Comparison of ENCODE assay signal across 8 cellular contexts in the genomic region with DNA sequence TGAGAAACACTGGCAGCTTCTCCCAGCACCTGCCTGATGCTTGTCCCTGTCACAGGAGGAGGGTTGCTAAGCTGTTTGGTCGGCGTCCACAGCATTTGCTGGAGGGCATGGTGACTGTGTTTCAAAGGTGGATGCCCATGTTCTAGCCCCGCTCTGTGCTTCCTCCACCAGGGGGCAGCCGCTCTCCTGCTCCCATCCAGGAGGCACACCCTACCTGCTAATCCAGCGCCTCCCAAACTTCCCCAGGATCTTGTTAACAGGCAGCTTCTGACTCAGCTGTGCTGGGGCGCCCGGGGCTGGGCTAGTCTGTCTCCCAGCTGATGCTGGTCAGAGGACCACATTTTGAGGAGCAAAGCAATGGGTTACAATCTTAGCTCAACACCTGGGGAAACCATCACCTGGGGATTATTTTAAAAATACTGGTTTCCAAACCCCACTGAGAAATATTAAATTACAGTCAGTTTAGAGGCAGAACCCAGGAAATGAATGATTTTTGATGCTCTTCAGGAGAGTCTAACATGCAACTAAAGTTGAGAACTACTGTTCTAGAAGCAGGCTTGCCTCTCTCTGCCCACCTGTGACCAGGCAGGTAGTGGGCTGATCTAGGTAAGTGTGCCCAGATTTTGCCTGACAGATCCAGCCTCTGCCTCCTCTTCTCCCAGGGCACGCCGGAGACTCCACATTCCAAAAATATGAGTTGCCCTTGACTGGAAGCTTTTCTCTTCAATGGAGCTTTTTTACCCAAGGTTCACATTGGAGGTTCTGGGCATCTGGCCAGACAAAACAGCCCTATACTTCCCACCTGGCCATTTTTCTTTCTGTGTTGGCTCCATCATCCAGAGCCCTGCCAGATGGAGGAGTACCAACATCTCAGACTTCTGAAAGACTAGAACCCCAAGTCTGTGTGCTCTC.
DNase-seq lines count a peak whose midpoint lies in the region; TF ChIP-seq lines count a peak whose summit lies in the region.
"Had no signal": no experiment of that assay in that cellular context is flagged by ENCODE, and none has a peak within 500 bp of the region (broad histone marks: within the 10 kb centered on the region; RNA-seq: fewer than 3 reads in every experiment).

No MANE protein-coding gene starts in this region.

- no peaks in the 10 kb centered on the region for H3K4me1 ChIP-seq in colonic mucosa

- H3K27me3 Mint-ChIP-seq in nephron progenitor cell (ENCODE audit: low read depth, poor library complexity) = peaks cover 57% of the 10 kb centered on the region

- H3K27ac ChIP-seq in colonic mucosa = no peak overlapping the region

- no peak overlapping the region for H3K27ac Mint-ChIP-seq in nephron progenitor cell
- H3K27ac Mint-ChIP-seq: naive B cell had no signal

- DNase-seq in GM03348 (ENCODE audit: low spot score) (peak; percentile 62), KBM-7 (peak; percentile 45), SW480 (ENCODE audit: low spot score) (peak; percentile 73), colonic mucosa (peak; percentile 77), nephron progenitor cell (peak; percentile 75), pons (ENCODE audit: low spot score) (no peak), amygdala (lab: John Stamatoyannopoulos, UW) (no peak)
- DNase-seq: naive B cell had no signal

- H3K9ac ChIP-seq in colonic mucosa (ENCODE audit: low read depth in 2 of 2, low read length in 2 of 2) = no peak overlapping the region

- in situ Hi-C loops in KBM-7 (cut with MboI; ENCODE audit: low pct_unique_long_range_greater_than_20kb, low sequenced_read_pairs) = loop anchor here (10.0 to 25.0 kb wide), 3 partner anchors 391 to 536 kb away; partner anchors contain the start of genes HMX2 and HMX3

- TF ChIP-seq CTCF in colonic mucosa (IDR thresholded peaks at IDR 0.05) (peak; percentile 69), nephron progenitor cell (IDR thresholded peaks at IDR 0.05) (peak; percentile 69)

- H3K27me3 ChIP-seq in colonic mucosa = no peaks in the 10 kb centered on the region

- no peaks in the 10 kb centered on the region for H3K9me3 ChIP-seq in colonic mucosa

- intact Hi-C loops in colonic mucosa (cut with DNase I) = no loop called here

- H3K36me3 ChIP-seq in colonic mucosa = no peaks in the 10 kb centered on the region

- H3K4me3 ChIP-seq in colonic mucosa = no peak overlapping the region

- H3K36me3 Mint-ChIP-seq in nephron progenitor cell (ENCODE audit: low read depth) = no peaks in the 10 kb centered on the region

- H3K4me1 Mint-ChIP-seq in nephron progenitor cell = peaks cover 5% of the 10 kb centered on the region

- H3K9me3 Mint-ChIP-seq in nephron progenitor cell = no peaks in the 10 kb centered on the region
- H3K9me3 Mint-ChIP-seq: naive B cell had no signal

- H3K4me3 Mint-ChIP-seq in nephron progenitor cell = no peak overlapping the region
- H3K4me3 Mint-ChIP-seq: naive B cell had no signal

Comparison
In these comparisons a context has a peak if more than half of its experiments do, and no peak if none do; other contexts are left out.
1. DNase-seq: peak in GM03348 (single experiment), KBM-7 (single experiment), SW480 (single experiment), colonic mucosa (single experiment) and nephron progenitor cell (single experiment); none in pons (single experiment) and amygdala (0 of 56).